Comparison of ENCODE assay signal across 24 cellular contexts in genomic region chr5:34539183-34539582, GRCh38.
"Had no signal": no experiment of that assay in that cellular context is flagged by ENCODE, and none has a peak within 500 bp of the region (broad histone marks: within the 10 kb centered on the region; RNA-seq: fewer than 3 reads in every experiment).

No MANE protein-coding gene starts in this region.

- H3K4me1 ChIP-seq: gastrocnemius medialis had no signal

- ATAC-seq: esophagus mucosa; gastrocnemius medialis; left lobe of liver; natural killer cell; pancreas; sciatic nerve; stimulated activated effector memory CD8-positive, alpha-beta T cell treated with anti-CD3 and anti-CD28 coated beads, Interleukin-12 subunit alpha, Interleukin-12 subunit beta, amount 100 ng/mL, for 72 hours had no signal

- H3K4me3 ChIP-seq: coronary artery, dorsolateral prefrontal cortex, gastrocnemius medialis, lung, pancreas, stomach, thyroid gland, vagina had no signal

- H3K4me3 Mint-ChIP-seq: memory B cell; natural killer cell; stimulated activated effector memory CD8-positive, alpha-beta T cell treated with anti-CD3 and anti-CD28 coated beads, Interleukin-12 subunit alpha, Interleukin-12 subunit beta, amount 100 ng/mL, for 72 hours had no signal

- DNase-seq: dorsolateral prefrontal cortex; effector CD4-positive, alpha-beta T cell; foreskin fibroblast; gastrocnemius medialis; head of caudate nucleus; natural killer cell; occipital lobe; pancreas; retina; stimulated activated CD4-positive, alpha-beta T cell treated with anti-CD3 and anti-CD28 coated beads, Interleukin-2, amount 100 ng/mL, for 24 hours; stimulated activated CD4-positive, alpha-beta T cell treated with anti-CD3 and anti-CD28 coated beads, Interleukin-4, amount 100 ng/mL, for 24 hours; stimulated activated naive CD4-positive, alpha-beta T cell treated with Interleukin-2 at 50 U/mL for 16 hours; stomach; thyroid gland had no signal

- H3K36me3 Mint-ChIP-seq: stimulated activated effector memory CD8-positive, alpha-beta T cell treated with anti-CD3 and anti-CD28 coated beads, Interleukin-12 subunit alpha, Interleukin-12 subunit beta, amount 100 ng/mL, for 72 hours had no signal

- H3K27me3 ChIP-seq: gastrocnemius medialis, pancreas, stomach, thyroid gland, vagina had no signal

- H3K36me3 ChIP-seq: gastrocnemius medialis, pancreas, stomach, thyroid gland, vagina had no signal

- H3K27ac ChIP-seq: coronary artery, dorsolateral prefrontal cortex, epithelial cell of prostate, gastrocnemius medialis, pancreas, stomach, thyroid gland, vagina had no signal

- H3K4me1 Mint-ChIP-seq: memory B cell; natural killer cell; stimulated activated effector memory CD8-positive, alpha-beta T cell treated with anti-CD3 and anti-CD28 coated beads, Interleukin-12 subunit alpha, Interleukin-12 subunit beta, amount 100 ng/mL, for 72 hours had no signal

- H3K9me3 ChIP-seq: gastrocnemius medialis, pancreas, thyroid gland, vagina had no signal

- FAIRE-seq: keratinocyte, pancreas had no signal
